In the genomic region with DNA sequence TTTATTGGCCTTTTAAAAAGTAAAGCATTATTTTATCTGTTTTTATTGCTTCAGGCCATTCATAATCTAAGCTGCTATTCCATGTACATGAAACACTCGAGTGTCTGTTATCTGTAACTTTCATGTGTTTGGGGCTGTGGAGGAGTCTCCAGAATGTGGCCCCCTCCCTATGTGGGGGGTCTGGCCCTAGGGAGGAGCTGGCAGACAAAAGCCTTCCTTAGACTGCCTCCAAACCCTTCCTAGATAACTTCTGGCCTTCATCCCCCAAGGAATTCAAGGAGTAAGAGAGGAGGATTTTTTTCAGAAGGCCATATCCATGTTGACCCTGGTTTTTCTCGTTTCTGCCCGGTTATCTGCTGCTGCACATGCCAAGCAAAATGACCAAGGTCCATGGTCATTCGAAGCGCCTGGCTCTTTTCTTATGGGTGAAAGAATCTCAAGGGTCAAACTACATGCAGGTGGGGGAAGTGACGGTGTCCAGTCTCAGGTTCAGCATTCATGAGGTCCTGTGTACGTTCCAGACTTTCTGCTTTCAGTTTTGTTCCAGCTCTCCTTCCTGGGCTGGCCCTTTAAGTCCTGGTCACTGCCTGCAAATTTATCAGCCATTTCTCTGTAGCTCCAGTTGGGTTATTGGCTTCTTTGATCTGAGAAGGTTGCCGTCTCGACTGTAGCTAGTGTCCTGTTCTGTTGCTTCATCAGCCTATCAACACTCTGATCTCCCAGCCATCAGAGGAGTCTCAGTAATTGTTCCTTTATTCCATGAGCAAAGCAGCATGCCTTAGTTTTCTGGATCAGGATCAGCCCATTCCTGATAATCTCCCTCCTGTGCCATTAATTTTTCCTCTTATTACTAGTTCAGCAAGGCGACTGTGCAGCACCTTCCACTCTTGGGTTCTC, we compare ENCODE assay signal across 14 cellular contexts. TPM values are rescaled to one million over a fixed set of nuclear protein-coding genes. Genes with fewer than 3 reads are reported as not detected.
DNase-seq lines count a peak whose midpoint lies in the region; ATAC-seq and TF ChIP-seq lines count a peak whose summit lies in the region.
"Had no signal": no experiment of that assay in that cellular context is flagged by ENCODE, and none has a peak within 500 bp of the region (broad histone marks: within the 10 kb centered on the region; RNA-seq: fewer than 3 reads in every experiment).

No MANE protein-coding gene starts in this region.

- H3K36me3 Mint-ChIP-seq in activated CD8-positive, alpha-beta memory T cell treated with anti-CD3 and anti-CD28 coated beads, Interleukin-2, amount 10 ng/mL, durations not matched to agents 7 days and 5 days = peaks cover 67% of the 10 kb centered on the region
- peaks cover 78% of the 10 kb centered on the region for H3K36me3 Mint-ChIP-seq in activated B cell treated with CpG ODN at 0.5 μM for 24 hours (ENCODE audit: low read depth)
- H3K36me3 Mint-ChIP-seq in stimulated activated naive B cell treated with anti-CD40 and anti-IgM and Interleukin-4, amounts not matched to agents 10 μg/mL and 1 μg/mL and 100 μg/mL, for 72 hours = peaks cover 43 to 67% of the 10 kb centered on the region in 2 donors

- H3K4me1 ChIP-seq in mesenchymal stem cell (ENCODE audit: control insufficient read depth, insufficient read depth, low read depth, low read length) = no peaks in the 10 kb centered on the region

- H4K8ac ChIP-seq in mesenchymal stem cell (ENCODE audit: low read length) = peak overlapping the region; percentile 45

- no peak overlapping the region for H2AK5ac ChIP-seq in mesenchymal stem cell (ENCODE audit: low read length, severe bottlenecking)

- WGBS in mesenchymal stem cell = 87% methylated on average over 9 of the region's 10 CpGs

- no peak overlapping the region for H2AFZ ChIP-seq in mesenchymal stem cell (ENCODE audit: low read depth, low read length)

- no peak for DNase-seq in activated CD8-positive, alpha-beta memory T cell treated with anti-CD3 and anti-CD28 coated beads, Interleukin-2, amount 10 ng/mL, durations not matched to agents 7 days and 5 days
- no peak for DNase-seq in activated CD8-positive, alpha-beta memory T cell treated with anti-CD3 and anti-CD28 coated beads, Interleukin-2, amount 50 U/mL, for 4 hours
- peak; percentile 4 for DNase-seq in activated B cell treated with CpG ODN at 0.5 μM for 24 hours
- DNase-seq in mesenchymal stem cell = peak; percentile 14
- DNase-seq in stimulated activated naive B cell treated with anti-CD40 and anti-IgM and Interleukin-4, amounts not matched to agents 10 μg/mL and 1 μg/mL and 100 μg/mL, for 72 hours = no peak
- DNase-seq in NCI-H1092 (lab: John Stamatoyannopoulos, UW) = no peak
- no peak for DNase-seq in NCI-H2107 (lab: John Stamatoyannopoulos, UW)
- DNase-seq: activated naive CD4-positive, alpha-beta T cell treated with Interleukin-2 at 50 U/mL for 16 hours; foreskin keratinocyte; NCI-H1092 treated with DMSO at 0.1 percent for 48 hours; NCI-H345; stimulated activated CD4-positive, alpha-beta T cell treated with anti-CD3 and anti-CD28 coated beads, Interleukin-4, amount 100 ng/mL, for 4 hours had no signal

- no peaks in the 10 kb centered on the region for H3K36me3 ChIP-seq in mesenchymal stem cell (ENCODE audit: control insufficient read depth in 1 of 2, insufficient read depth in 2 of 2, low read depth in 1 of 2, low read length in 2 of 2)
- H3K36me3 ChIP-seq: vagina had no signal

- no peak overlapping the region for H3K14ac ChIP-seq in mesenchymal stem cell (ENCODE audit: low read length in 2 of 2)

- POLR2A ChIA-PET in activated B cell treated with CpG ODN at 0.5 μM for 24 hours (lab: Charles Lee) = interaction anchor here (0.9 to 40.7 kb wide), 4 partner anchors 4 to 45 kb away, joined by 6 to 1269 read pairs (median 248); a partner anchor contains a TSS

- intact Hi-C loops in activated B cell treated with CpG ODN at 0.5 μM for 24 hours (cut with micrococcal nuclease) = no loop called here

- no peak overlapping the region for H3K4me3 ChIP-seq in mesenchymal stem cell (ENCODE audit: insufficient read depth in 1 of 2, low read depth in 1 of 2, low read length in 2 of 2)
- H3K4me3 ChIP-seq: vagina had no signal

- ATAC-seq in activated CD8-positive, alpha-beta memory T cell treated with anti-CD3 and anti-CD28 coated beads, Interleukin-2, amount 10 ng/mL, durations not matched to agents 7 days and 5 days = no peak
- ATAC-seq in activated B cell treated with CpG ODN at 0.5 μM for 24 hours (ENCODE audit: low read depth) (no peak), HG02973 (IDR thresholded peaks at IDR 0.05; ENCODE audit: unreplicated experiment) (no peak)
- ATAC-seq in stimulated activated naive B cell treated with anti-CD40 and anti-IgM and Interleukin-4, amounts not matched to agents 10 μg/mL and 1 μg/mL and 100 μg/mL, for 72 hours (replicated peaks) = no peak
- ATAC-seq: foreskin keratinocyte had no signal

- peak overlapping the region in 1 of 2 experiments; percentile 41 for H3K18ac ChIP-seq in mesenchymal stem cell (ENCODE audit: low read depth in 1 of 2, low read length in 2 of 2)

- peaks cover 92% of the 10 kb centered on the region for H3K4me1 Mint-ChIP-seq in activated CD8-positive, alpha-beta memory T cell treated with anti-CD3 and anti-CD28 coated beads, Interleukin-2, amount 10 ng/mL, durations not matched to agents 7 days and 5 days
- H3K4me1 Mint-ChIP-seq in activated B cell treated with CpG ODN at 0.5 μM for 24 hours = peaks cover 98% of the 10 kb centered on the region
- peaks cover 73 to 97% of the 10 kb centered on the region in 2 donors for H3K4me1 Mint-ChIP-seq in stimulated activated naive B cell treated with anti-CD40 and anti-IgM and Interleukin-4, amounts not matched to agents 10 μg/mL and 1 μg/mL and 100 μg/mL, for 72 hours

- H3K4me3 Mint-ChIP-seq in activated CD8-positive, alpha-beta memory T cell treated with anti-CD3 and anti-CD28 coated beads, Interleukin-2, amount 10 ng/mL, durations not matched to agents 7 days and 5 days = no peak overlapping the region
- peak overlapping the region; percentile 44 for H3K4me3 Mint-ChIP-seq in activated B cell treated with CpG ODN at 0.5 μM for 24 hours
- peak overlapping the region in 1 of 2 donors; percentile 22 for H3K4me3 Mint-ChIP-seq in stimulated activated naive B cell treated with anti-CD40 and anti-IgM and Interleukin-4, amounts not matched to agents 10 μg/mL and 1 μg/mL and 100 μg/mL, for 72 hours

- H2BK120ac ChIP-seq in mesenchymal stem cell (ENCODE audit: low read depth, low read length) = no peak overlapping the region

- no peaks in the 10 kb centered on the region for H3K9me3 ChIP-seq in mesenchymal stem cell (ENCODE audit: control insufficient read depth, low read length)
- H3K9me3 ChIP-seq: vagina had no signal

- no peak overlapping the region for H3K9ac ChIP-seq in mesenchymal stem cell (ENCODE audit: low read length)

- no peak overlapping the region for H2BK15ac ChIP-seq in mesenchymal stem cell (ENCODE audit: low read depth, poor library complexity, severe bottlenecking)

- H2BK5ac ChIP-seq in mesenchymal stem cell (ENCODE audit: low read depth, low read length, poor library complexity, severe bottlenecking) = no peak overlapping the region

- CTCF ChIA-PET in activated CD8-positive, alpha-beta memory T cell treated with anti-CD3 and anti-CD28 coated beads, Interleukin-2, amount 10 ng/mL, durations not matched to agents 7 days and 5 days (lab: Charles Lee) = interaction anchor here (0.7 to 2.1 kb wide), 7 partner anchors 42 to 144 kb away, joined by 3 to 10 read pairs (median 3); no protein-coding TSS in a partner anchor
- CTCF ChIA-PET in activated B cell treated with CpG ODN at 0.5 μM for 24 hours (lab: Charles Lee) = interaction anchor here (0.8 to 4.8 kb wide), 6 partner anchors 16 to 143 kb away, joined by 3 to 21 read pairs (median 4); no protein-coding TSS in a partner anchor

- no peak for TF ChIP-seq CTCF in activated B cell treated with CpG ODN at 0.5 μM for 24 hours (IDR thresholded peaks at IDR 0.05)

- no peaks in the 10 kb centered on the region for H3K9me3 Mint-ChIP-seq in activated CD8-positive, alpha-beta memory T cell treated with anti-CD3 and anti-CD28 coated beads, Interleukin-2, amount 10 ng/mL, durations not matched to agents 7 days and 5 days (ENCODE audit: low read depth)
- no peaks in the 10 kb centered on the region for H3K9me3 Mint-ChIP-seq in activated B cell treated with CpG ODN at 0.5 μM for 24 hours
- peaks cover 0 to 4% of the 10 kb centered on the region in 2 donors for H3K9me3 Mint-ChIP-seq in stimulated activated naive B cell treated with anti-CD40 and anti-IgM and Interleukin-4, amounts not matched to agents 10 μg/mL and 1 μg/mL and 100 μg/mL, for 72 hours

- no peak overlapping the region for H3K4me2 ChIP-seq in mesenchymal stem cell (ENCODE audit: low read length, poor library complexity, severe bottlenecking)

- peak overlapping the region; percentile 64 to 81 for H2BK12ac ChIP-seq in mesenchymal stem cell (ENCODE audit: low read length in 2 of 2)

- peak overlapping the region; percentile 10 for H3K27ac Mint-ChIP-seq in activated CD8-positive, alpha-beta memory T cell treated with anti-CD3 and anti-CD28 coated beads, Interleukin-2, amount 10 ng/mL, durations not matched to agents 7 days and 5 days
- H3K27ac Mint-ChIP-seq in activated B cell treated with CpG ODN at 0.5 μM for 24 hours = peak overlapping the region; percentile 65
- peak overlapping the region; percentile 82 for H3K27ac Mint-ChIP-seq in stimulated activated naive B cell treated with anti-CD40 and anti-IgM and Interleukin-4, amounts not matched to agents 10 μg/mL and 1 μg/mL and 100 μg/mL, for 72 hours

- H4K91ac ChIP-seq in mesenchymal stem cell (ENCODE audit: low read length) = no peak overlapping the region

- peaks cover 7 to 9% of the 10 kb centered on the region in 2 experiments for H3K27me3 ChIP-seq in mesenchymal stem cell (ENCODE audit: control insufficient read depth in 1 of 2, insufficient read depth in 1 of 2, low read length in 2 of 2)
- H3K27me3 ChIP-seq: vagina had no signal

- no peaks in the 10 kb centered on the region for H3K27me3 Mint-ChIP-seq in activated CD8-positive, alpha-beta memory T cell treated with anti-CD3 and anti-CD28 coated beads, Interleukin-2, amount 10 ng/mL, durations not matched to agents 7 days and 5 days
- no peaks in the 10 kb centered on the region for H3K27me3 Mint-ChIP-seq in activated B cell treated with CpG ODN at 0.5 μM for 24 hours
- H3K27me3 Mint-ChIP-seq in stimulated activated naive B cell treated with anti-CD40 and anti-IgM and Interleukin-4, amounts not matched to agents 10 μg/mL and 1 μg/mL and 100 μg/mL, for 72 hours = no peaks in the 10 kb centered on the region

- peak overlapping the region; percentile 13 to 38 for H3K4ac ChIP-seq in mesenchymal stem cell (ENCODE audit: low read depth in 1 of 2, low read length in 2 of 2)

- H3K27ac ChIP-seq in mesenchymal stem cell (ENCODE audit: low read length, poor library complexity, severe bottlenecking) = no peak overlapping the region
- H3K27ac ChIP-seq: foreskin keratinocyte, vagina had no signal

- H3K79me1 ChIP-seq in mesenchymal stem cell (replicated peaks; ENCODE audit: low read length, poor library complexity, severe bottlenecking) = no peaks in the 10 kb centered on the region

- H3K23ac ChIP-seq in mesenchymal stem cell (ENCODE audit: low read length in 2 of 2) = peak overlapping the region in 1 of 2 experiments; percentile 51

RNA-seq across cellular contexts. Expression of a gene that starts 8.4 kb away (rescaled TPM):
- 10 to 100 TPM; 41.6 to 50.3 TPM for total RNA-seq in activated CD8-positive, alpha-beta memory T cell treated with anti-CD3 and anti-CD28 coated beads, Interleukin-2, amount 10 ng/mL, durations not matched to agents 7 days and 5 days
- total RNA-seq in activated B cell treated with CpG ODN at 0.5 μM for 24 hours = 56.2 and 59.3 TPM in 2 replicates
- 1.3 TPM for polyA plus RNA-seq in mesenchymal stem cell (2013, experiment 1 of 2)
- polyA plus RNA-seq in mesenchymal stem cell (2013, experiment 2 of 2) = 1.3 TPM

Comparison
In these comparisons a context has a peak if more than half of its experiments do, and no peak if none do; other contexts are left out.
1. DNase-seq: peak in activated B cell treated with CpG ODN at 0.5 μM for 24 hours (single experiment) and mesenchymal stem cell (single experiment); none in activated CD8-positive, alpha-beta memory T cell treated with anti-CD3 and anti-CD28 coated beads, Interleukin-2, amount 10 ng/mL, durations not matched to agents 7 days and 5 days (single experiment), activated CD8-positive, alpha-beta memory T cell treated with anti-CD3 and anti-CD28 coated beads, Interleukin-2, amount 50 U/mL, for 4 hours (single experiment), stimulated activated naive B cell treated with anti-CD40 and anti-IgM and Interleukin-4, amounts not matched to agents 10 μg/mL and 1 μg/mL and 100 μg/mL, for 72 hours (single experiment), NCI-H1092 (single experiment) and NCI-H2107 (single experiment).
2. H3K27ac Mint-ChIP-seq: peak in every context shown above with its lines; median percentile 82 in stimulated activated naive B cell treated with anti-CD40 and anti-IgM and Interleukin-4, amounts not matched to agents 10 μg/mL and 1 μg/mL and 100 μg/mL, for 72 hours; 65 in activated B cell treated with CpG ODN at 0.5 μM for 24 hours; 10 in activated CD8-positive, alpha-beta memory T cell treated with anti-CD3 and anti-CD28 coated beads, Interleukin-2, amount 10 ng/mL, durations not matched to agents 7 days and 5 days.